31 cellular contexts compared by ENCODE assay signal in genomic region chr22:22533863-22534262, GRCh38. TPM values are rescaled to one million over a fixed set of nuclear protein-coding genes. Genes with fewer than 3 reads are reported as not detected.
"Had no signal": no experiment of that assay in that cellular context is flagged by ENCODE, and none has a peak within 500 bp of the region (broad histone marks: within the 10 kb centered on the region; RNA-seq: fewer than 3 reads in every experiment).

No MANE protein-coding gene starts in this region.

- DNase-seq: stimulated activated CD4-positive, alpha-beta T cell treated with anti-CD3 and anti-CD28 coated beads, Interleukin-2, amount 100 ng/mL, for 48 hours; stimulated activated CD4-positive, alpha-beta T cell treated with anti-CD3 and anti-CD28 coated beads, Interleukin-4, amount 100 ng/mL, for 1 hour; stimulated activated CD4-positive, alpha-beta T cell treated with anti-CD3 and anti-CD28 coated beads, Interleukin-4, amount 100 ng/mL, for 24 hours; stimulated activated CD4-positive, alpha-beta T cell treated with anti-CD3 and anti-CD28 coated beads, Interleukin-4, amount 100 ng/mL, for 4 hours; stimulated activated CD8-positive, alpha-beta memory T cell treated with anti-CD3 and anti-CD28 coated beads, Interleukin-4, amount 100 ng/mL, for 48 hours; stimulated activated naive B cell treated with anti-CD40 and anti-IgM and Interleukin-4, amounts not matched to agents 10 μg/mL and 1 μg/mL and 100 μg/mL, for 72 hours; stimulated activated naive CD4-positive, alpha-beta T cell; stimulated activated naive CD4-positive, alpha-beta T cell treated with Interleukin-2 at 50 U/mL for 16 hours; stimulated activated naive CD8-positive, alpha-beta T cell treated with anti-CD3 and anti-CD28 coated beads, Interleukin-15, amount 100 ng/mL, for 72 hours; stimulated activated naive CD8-positive, alpha-beta T cell treated with anti-CD3 and anti-CD28 coated beads, Interleukin-15, Interleukin-2, amounts not matched to agents 100 U/mL and 50 U/mL, for 24 hours; stomach; substantia nigra; testis; thyroid gland; tibial artery; transverse colon; trophoblast cell; upper lobe of left lung; upper lobe of right lung; uterus had no signal

- H3K27me3 ChIP-seq: testis, thyroid gland, tibial nerve, transverse colon, upper lobe of left lung, uterus, vagina had no signal

- H3K4me3 ChIP-seq: stomach, suprapubic skin, testis, thoracic aorta, thyroid gland, tibial artery, tibial nerve, transverse colon, upper lobe of left lung, upper lobe of right lung, uterus, vagina had no signal

- H3K4me1 ChIP-seq: stomach, suprapubic skin, testis, thyroid gland, tibial artery, tibial nerve, transverse colon, upper lobe of left lung, upper lobe of right lung, uterus, vagina had no signal

- H3K27ac ChIP-seq: stomach, suprapubic skin, testis, thoracic aorta, thyroid gland, tibial artery, tibial nerve, transverse colon, upper lobe of left lung, upper lobe of right lung, uterus, vagina had no signal

- H3K36me3 ChIP-seq: stomach, suprapubic skin, thoracic aorta, thyroid gland, tibial artery, tibial nerve, transverse colon, upper lobe of left lung, upper lobe of right lung, uterus, vagina had no signal

- ATAC-seq: stimulated activated effector memory CD8-positive, alpha-beta T cell treated with anti-CD3 and anti-CD28 coated beads, Interleukin-12 subunit alpha, Interleukin-12 subunit beta, amount 100 ng/mL, for 72 hours; stimulated activated memory B cell treated with anti-CD40 and anti-IgM and Interleukin-4, amounts not matched to agents 10 μg/mL and 1 μg/mL and 100 μg/mL, for 72 hours; stimulated activated naive B cell treated with anti-CD40 and anti-IgM and Interleukin-4, amounts not matched to agents 10 μg/mL and 1 μg/mL and 100 μg/mL, for 72 hours; stimulated activated naive CD8-positive, alpha-beta T cell treated with anti-CD3 and anti-CD28 coated beads, Interleukin-15, amount 100 ng/mL, for 72 hours; stimulated activated naive CD8-positive, alpha-beta T cell treated with anti-CD3 and anti-CD28 coated beads, Interleukin-15, Interleukin-2, amounts not matched to agents 100 U/mL and 50 U/mL, for 24 hours; upper lobe of right lung had no signal

- FAIRE-seq: urothelium cell line had no signal

- H3K9me3 ChIP-seq: stomach, suprapubic skin, testis, thoracic aorta, thyroid gland, tibial artery, tibial nerve, transverse colon, upper lobe of left lung, upper lobe of right lung, uterus, vagina had no signal

RNA-seq across cellular contexts. Expression of gene ZNF280A, which starts 13.8 kb away (rescaled TPM):
- total RNA-seq: stomach, subcutaneous adipose tissue, suprapubic skin, temporal lobe, thoracic aorta, thyroid gland, transverse colon, upper lobe of left lung, upper lobe of right lung, ureter, urinary bladder, uterus, vagina had no signal
- polyA plus RNA-seq: stomach, urinary bladder had no signal

RNA-seq across cellular contexts. Expression of gene PRAME, which starts 25.2 kb away (rescaled TPM):
- total RNA-seq: stomach, subcutaneous adipose tissue, suprapubic skin, temporal lobe, thoracic aorta, tibial nerve, upper lobe of right lung, ureter, urinary bladder, vagina had no signal
- polyA plus RNA-seq: stomach, urinary bladder had no signal

RNA-seq across cellular contexts. Expression of gene ZNF280B, which starts 25.3 kb away (rescaled TPM):
- total RNA-seq: thoracic aorta had no signal
